In genomic region chr10:111440501-111440900, GRCh38 we compare ENCODE assay signal across 22 cellular contexts.
"Had no signal": no experiment of that assay in that cellular context is flagged by ENCODE, and none has a peak within 500 bp of the region (broad histone marks: within the 10 kb centered on the region; RNA-seq: fewer than 3 reads in every experiment).

No MANE protein-coding gene starts in this region.

- DNase-seq: activated CD4-positive, alpha-beta T cell treated with anti-CD3 and anti-CD28 coated beads for 48 hours; activated CD4-positive, alpha-beta T cell treated with anti-CD3 and anti-CD28 coated beads, Interleukin-2, amount 50 U/mL, for 48 hours; activated CD8-positive, alpha-beta memory T cell treated with anti-CD3 and anti-CD28 coated beads for 24 hours; activated effector memory CD4-positive, alpha-beta T cell treated with anti-CD3 and anti-CD28 coated beads, Interleukin-2, amount 50 U/mL, for 16 hours; activated naive CD4-positive, alpha-beta T cell treated with anti-CD3 and anti-CD28 coated beads for 36 hours; activated naive CD8-positive, alpha-beta T cell treated with anti-CD3 and anti-CD28 coated beads for 36 hours; adrenal gland; head of caudate nucleus; hippocampal formation; left cardiac atrium; left ventricle myocardium superior; mucosa of descending colon; posterior cingulate gyrus; right cardiac atrium; stimulated activated CD4-positive, alpha-beta T cell treated with anti-CD3 and anti-CD28 coated beads, Interleukin-15, amount 100 ng/mL, for 24 hours; stimulated activated CD4-positive, alpha-beta T cell treated with anti-CD3 and anti-CD28 coated beads, Interleukin-2, amount 100 ng/mL, for 24 hours; stimulated activated naive CD4-positive, alpha-beta T cell; tibial artery; upper lobe of right lung had no signal

- FAIRE-seq: endothelial cell of umbilical vein, keratinocyte, TTC549 had no signal
